In the genomic region with DNA sequence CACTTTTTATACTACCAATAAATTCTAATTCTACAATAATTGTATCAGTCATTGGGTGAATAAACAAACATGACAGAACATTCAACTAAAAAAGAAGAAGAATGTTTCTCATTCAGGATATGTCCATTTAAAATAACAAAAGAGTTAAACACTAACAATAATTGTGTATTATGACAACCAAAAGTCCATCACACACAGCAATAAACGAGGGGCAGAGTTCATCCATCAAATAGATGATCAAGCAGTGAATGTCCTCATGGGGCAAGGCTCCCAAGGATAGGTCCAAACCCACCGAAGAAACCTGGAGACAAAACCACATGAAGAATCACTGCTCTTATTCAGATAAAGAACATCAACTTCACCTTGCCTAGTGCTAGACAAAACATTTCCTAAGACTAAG, we compare ENCODE assay signal across 2 cellular contexts.
TF ChIP-seq lines count a peak whose summit lies in the region.

No MANE protein-coding gene starts in this region.

TF ChIP-seq in SK-N-SH, 30 proteins besides CTCF, POLR2A, EP300 and RAD21 (continued from another document):
- TF ChIP-seq, protein P1, sequence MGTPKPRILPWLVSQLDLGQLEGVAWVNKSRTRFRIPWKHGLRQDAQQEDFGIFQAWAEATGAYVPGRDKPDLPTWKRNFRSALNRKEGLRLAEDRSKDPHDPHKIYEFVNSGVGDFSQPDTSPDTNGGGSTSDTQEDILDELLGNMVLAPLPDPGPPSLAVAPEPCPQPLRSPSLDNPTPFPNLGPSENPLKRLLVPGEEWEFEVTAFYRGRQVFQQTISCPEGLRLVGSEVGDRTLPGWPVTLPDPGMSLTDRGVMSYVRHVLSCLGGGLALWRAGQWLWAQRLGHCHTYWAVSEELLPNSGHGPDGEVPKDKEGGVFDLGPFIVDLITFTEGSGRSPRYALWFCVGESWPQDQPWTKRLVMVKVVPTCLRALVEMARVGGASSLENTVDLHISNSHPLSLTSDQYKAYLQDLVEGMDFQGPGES (IDR thresholded peaks at IDR 0.05; ENCODE audit: low read depth, low read length) = no peak
- TF ChIP-seq GABPA (IDR thresholded peaks at IDR 0.05; ENCODE audit: low read depth) = no peak
- TF ChIP-seq, protein P2, sequence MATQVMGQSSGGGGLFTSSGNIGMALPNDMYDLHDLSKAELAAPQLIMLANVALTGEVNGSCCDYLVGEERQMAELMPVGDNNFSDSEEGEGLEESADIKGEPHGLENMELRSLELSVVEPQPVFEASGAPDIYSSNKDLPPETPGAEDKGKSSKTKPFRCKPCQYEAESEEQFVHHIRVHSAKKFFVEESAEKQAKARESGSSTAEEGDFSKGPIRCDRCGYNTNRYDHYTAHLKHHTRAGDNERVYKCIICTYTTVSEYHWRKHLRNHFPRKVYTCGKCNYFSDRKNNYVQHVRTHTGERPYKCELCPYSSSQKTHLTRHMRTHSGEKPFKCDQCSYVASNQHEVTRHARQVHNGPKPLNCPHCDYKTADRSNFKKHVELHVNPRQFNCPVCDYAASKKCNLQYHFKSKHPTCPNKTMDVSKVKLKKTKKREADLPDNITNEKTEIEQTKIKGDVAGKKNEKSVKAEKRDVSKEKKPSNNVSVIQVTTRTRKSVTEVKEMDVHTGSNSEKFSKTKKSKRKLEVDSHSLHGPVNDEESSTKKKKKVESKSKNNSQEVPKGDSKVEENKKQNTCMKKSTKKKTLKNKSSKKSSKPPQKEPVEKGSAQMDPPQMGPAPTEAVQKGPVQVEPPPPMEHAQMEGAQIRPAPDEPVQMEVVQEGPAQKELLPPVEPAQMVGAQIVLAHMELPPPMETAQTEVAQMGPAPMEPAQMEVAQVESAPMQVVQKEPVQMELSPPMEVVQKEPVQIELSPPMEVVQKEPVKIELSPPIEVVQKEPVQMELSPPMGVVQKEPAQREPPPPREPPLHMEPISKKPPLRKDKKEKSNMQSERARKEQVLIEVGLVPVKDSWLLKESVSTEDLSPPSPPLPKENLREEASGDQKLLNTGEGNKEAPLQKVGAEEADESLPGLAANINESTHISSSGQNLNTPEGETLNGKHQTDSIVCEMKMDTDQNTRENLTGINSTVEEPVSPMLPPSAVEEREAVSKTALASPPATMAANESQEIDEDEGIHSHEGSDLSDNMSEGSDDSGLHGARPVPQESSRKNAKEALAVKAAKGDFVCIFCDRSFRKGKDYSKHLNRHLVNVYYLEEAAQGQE (IDR thresholded peaks at IDR 0.05; ENCODE audit: low read depth, low read length) = no peak
- TF ChIP-seq MEF2A (IDR thresholded peaks at IDR 0.05; ENCODE audit: borderline replicate concordance, low read depth) = no peak
- no peak for TF ChIP-seq SIN3A (IDR thresholded peaks at IDR 0.05; ENCODE audit: borderline replicate concordance, low read depth, low read length)
- no peak for TF ChIP-seq FOXJ3 (CRISPR knock-in tag; IDR thresholded peaks at IDR 0.05)
- TF ChIP-seq RCOR1 (IDR thresholded peaks at IDR 0.05; ENCODE audit: low read length) = no peak
- no peak for TF ChIP-seq NRF1 (IDR thresholded peaks at IDR 0.05; ENCODE audit: low read depth, low read length)
- TF ChIP-seq FOXM1 (IDR thresholded peaks at IDR 0.05; ENCODE audit: low read depth) = no peak
- TF ChIP-seq RFX5 (IDR thresholded peaks at IDR 0.05; ENCODE audit: low read length) = no peak
- no peak for TF ChIP-seq RXRA (IDR thresholded peaks at IDR 0.05; ENCODE audit: borderline replicate concordance, low read depth)
- TF ChIP-seq JUND (IDR thresholded peaks at IDR 0.05) = no peak
- TF ChIP-seq, protein P3, sequence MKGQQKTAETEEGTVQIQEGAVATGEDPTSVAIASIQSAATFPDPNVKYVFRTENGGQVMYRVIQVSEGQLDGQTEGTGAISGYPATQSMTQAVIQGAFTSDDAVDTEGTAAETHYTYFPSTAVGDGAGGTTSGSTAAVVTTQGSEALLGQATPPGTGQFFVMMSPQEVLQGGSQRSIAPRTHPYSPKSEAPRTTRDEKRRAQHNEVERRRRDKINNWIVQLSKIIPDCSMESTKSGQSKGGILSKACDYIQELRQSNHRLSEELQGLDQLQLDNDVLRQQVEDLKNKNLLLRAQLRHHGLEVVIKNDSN (IDR thresholded peaks at IDR 0.05; ENCODE audit: borderline replicate concordance, low read depth) = no peak
- no peak for TF ChIP-seq YY1 (IDR thresholded peaks at IDR 0.05; ENCODE audit: low read depth)
- TF ChIP-seq GATA2 (CRISPR knock-in tag; IDR thresholded peaks at IDR 0.05) = no peak
- TF ChIP-seq NFIC (IDR thresholded peaks at IDR 0.05; ENCODE audit: borderline replicate concordance) = no peak
- TF ChIP-seq TEAD4 (IDR thresholded peaks at IDR 0.05; ENCODE audit: borderline replicate concordance, insufficient read depth) = no peak

TF ChIP-seq in SK-N-SH treated with all-trans-retinoic acid at 6 μM for 48 hours, 23 proteins besides CTCF, POLR2A, EP300 and RAD21 (continued from another document):
- TF ChIP-seq, protein P4, sequence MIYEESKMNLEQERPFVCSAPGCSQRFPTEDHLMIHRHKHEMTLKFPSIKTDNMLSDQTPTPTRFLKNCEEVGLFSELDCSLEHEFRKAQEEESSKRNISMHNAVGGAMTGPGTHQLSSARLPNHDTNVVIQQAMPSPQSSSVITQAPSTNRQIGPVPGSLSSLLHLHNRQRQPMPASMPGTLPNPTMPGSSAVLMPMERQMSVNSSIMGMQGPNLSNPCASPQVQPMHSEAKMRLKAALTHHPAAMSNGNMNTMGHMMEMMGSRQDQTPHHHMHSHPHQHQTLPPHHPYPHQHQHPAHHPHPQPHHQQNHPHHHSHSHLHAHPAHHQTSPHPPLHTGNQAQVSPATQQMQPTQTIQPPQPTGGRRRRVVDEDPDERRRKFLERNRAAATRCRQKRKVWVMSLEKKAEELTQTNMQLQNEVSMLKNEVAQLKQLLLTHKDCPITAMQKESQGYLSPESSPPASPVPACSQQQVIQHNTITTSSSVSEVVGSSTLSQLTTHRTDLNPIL (CRISPR knock-in tag; IDR thresholded peaks at IDR 0.05; ENCODE audit: low read depth) = no peak
